Comparison of ENCODE assay signal across 2 cellular contexts in the genomic region with DNA sequence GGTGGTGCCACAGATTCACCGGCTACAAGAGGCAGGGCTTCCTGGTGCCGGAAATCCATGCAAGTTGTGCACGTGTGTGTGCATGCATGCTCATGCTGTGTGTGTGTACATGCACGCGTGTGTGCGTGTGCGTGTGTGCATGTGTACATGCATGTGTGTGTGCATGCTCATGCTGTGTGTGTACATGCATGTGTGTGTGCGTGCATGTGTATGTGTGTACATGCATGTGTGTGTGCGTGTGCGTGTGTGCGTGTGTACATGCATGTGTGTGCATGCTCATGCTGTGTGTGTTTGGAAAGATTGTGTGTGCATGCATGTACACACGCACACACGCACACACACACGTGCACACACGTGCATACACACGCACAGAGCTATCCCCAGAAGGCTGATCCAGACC.
TF ChIP-seq lines count a peak whose summit lies in the region.

No MANE protein-coding gene starts in this region.

TF ChIP-seq in HepG2, 621 proteins besides CTCF, POLR2A, EP300 and RAD21:
- TF ChIP-seq STAG1 (CRISPR knock-in tag; IDR thresholded peaks at IDR 0.05) (0 out of 2 replicates have a peak, but pooled peaks have one; percentile 15), ATF7-NPFF (CRISPR knock-in tag; IDR thresholded peaks at IDR 0.05; ENCODE audit: low read depth) (no peak)
- TF ChIP-seq, protein P1, sequence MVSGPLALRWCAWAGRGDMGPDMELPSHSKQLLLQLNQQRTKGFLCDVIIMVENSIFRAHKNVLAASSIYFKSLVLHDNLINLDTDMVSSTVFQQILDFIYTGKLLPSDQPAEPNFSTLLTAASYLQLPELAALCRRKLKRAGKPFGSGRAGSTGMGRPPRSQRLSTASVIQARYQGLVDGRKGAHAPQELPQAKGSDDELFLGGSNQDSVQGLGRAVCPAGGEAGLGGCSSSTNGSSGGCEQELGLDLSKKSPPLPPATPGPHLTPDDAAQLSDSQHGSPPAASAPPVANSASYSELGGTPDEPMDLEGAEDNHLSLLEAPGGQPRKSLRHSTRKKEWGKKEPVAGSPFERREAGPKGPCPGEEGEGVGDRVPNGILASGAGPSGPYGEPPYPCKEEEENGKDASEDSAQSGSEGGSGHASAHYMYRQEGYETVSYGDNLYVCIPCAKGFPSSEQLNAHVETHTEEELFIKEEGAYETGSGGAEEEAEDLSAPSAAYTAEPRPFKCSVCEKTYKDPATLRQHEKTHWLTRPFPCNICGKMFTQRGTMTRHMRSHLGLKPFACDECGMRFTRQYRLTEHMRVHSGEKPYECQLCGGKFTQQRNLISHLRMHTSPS (CRISPR knock-in tag; IDR thresholded peaks at IDR 0.05; ENCODE audit: low read depth): no peak
- TF ChIP-seq, protein P2, sequence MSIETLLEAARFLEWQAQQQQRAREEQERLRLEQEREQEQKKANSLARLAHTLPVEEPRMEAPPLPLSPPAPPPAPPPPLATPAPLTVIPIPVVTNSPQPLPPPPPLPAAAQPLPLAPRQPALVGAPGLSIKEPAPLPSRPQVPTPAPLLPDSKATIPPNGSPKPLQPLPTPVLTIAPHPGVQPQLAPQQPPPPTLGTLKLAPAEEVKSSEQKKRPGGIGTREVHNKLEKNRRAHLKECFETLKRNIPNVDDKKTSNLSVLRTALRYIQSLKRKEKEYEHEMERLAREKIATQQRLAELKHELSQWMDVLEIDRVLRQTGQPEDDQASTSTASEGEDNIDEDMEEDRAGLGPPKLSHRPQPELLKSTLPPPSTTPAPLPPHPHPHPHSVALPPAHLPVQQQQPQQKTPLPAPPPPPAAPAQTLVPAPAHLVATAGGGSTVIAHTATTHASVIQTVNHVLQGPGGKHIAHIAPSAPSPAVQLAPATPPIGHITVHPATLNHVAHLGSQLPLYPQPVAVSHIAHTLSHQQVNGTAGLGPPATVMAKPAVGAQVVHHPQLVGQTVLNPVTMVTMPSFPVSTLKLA (IDR thresholded peaks at IDR 0.05): peak; percentile 73

TF ChIP-seq in endothelial cell of umbilical vein, 7 proteins besides CTCF, POLR2A, EP300 and RAD21:
- TF ChIP-seq, protein P3, sequence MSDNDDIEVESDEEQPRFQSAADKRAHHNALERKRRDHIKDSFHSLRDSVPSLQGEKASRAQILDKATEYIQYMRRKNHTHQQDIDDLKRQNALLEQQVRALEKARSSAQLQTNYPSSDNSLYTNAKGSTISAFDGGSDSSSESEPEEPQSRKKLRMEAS (IDR thresholded peaks at IDR 0.05; ENCODE audit: insufficient read depth, insufficient read length): peak; percentile 27
- TF ChIP-seq GATA2 (IDR thresholded peaks at IDR 0.05; ENCODE audit: insufficient read depth, insufficient read length, low read depth, low read length): no peak
